Comparison of ENCODE assay signal across 23 cellular contexts in the genomic region with DNA sequence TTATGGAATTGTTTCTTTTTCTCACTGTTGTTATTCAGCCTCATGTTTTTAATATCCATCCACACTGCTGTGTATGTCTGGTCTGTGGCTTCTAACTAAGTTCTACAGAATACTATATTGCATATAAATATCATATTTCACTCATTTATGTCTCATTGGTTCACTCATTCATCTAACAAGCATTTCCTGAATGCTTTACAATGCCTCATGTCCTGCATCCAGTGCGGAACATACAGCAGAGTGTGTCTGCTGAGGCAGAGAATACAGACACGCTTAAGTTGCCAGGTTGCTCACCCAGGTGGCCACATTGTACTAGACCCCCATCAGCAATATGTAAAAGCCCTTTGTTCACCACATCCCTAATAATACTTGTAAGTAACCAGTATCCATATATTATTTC.
"Had no signal": no experiment of that assay in that cellular context is flagged by ENCODE, and none has a peak within 500 bp of the region (broad histone marks: within the 10 kb centered on the region; RNA-seq: fewer than 3 reads in every experiment).

No MANE protein-coding gene starts in this region.

- H3K27ac ChIP-seq: colonic mucosa, esophagus muscularis mucosa, heart right ventricle, lower lobe of right lung, prostate gland, right atrium auricular region, thoracic aorta, tibial nerve, upper lobe of left lung had no signal

- H3K36me3 ChIP-seq: colonic mucosa, esophagus muscularis mucosa, heart right ventricle, lower lobe of right lung, prostate gland, right atrium auricular region, thoracic aorta, tibial nerve, upper lobe of left lung had no signal

- H3K9me3 ChIP-seq: colonic mucosa, esophagus muscularis mucosa, heart right ventricle, lower lobe of right lung, prostate gland, right atrium auricular region, thoracic aorta, tibial nerve, upper lobe of left lung had no signal

- H3K27me3 ChIP-seq: colonic mucosa, esophagus muscularis mucosa, heart right ventricle, right atrium auricular region, tibial nerve, upper lobe of left lung had no signal

- ATAC-seq: heart right ventricle; left ventricle myocardium superior; lower lobe of right lung; naive thymus-derived CD8-positive, alpha-beta T cell; sciatic nerve; stimulated activated memory B cell treated with anti-CD40 and anti-IgM and Interleukin-4, amounts not matched to agents 10 μg/mL and 1 μg/mL and 100 μg/mL, for 72 hours had no signal

- DNase-seq: colonic mucosa; effector CD8-positive, alpha-beta T cell; endodermal cell; foreskin melanocyte; glutamatergic neuron; heart right ventricle; hippocampal formation; immature natural killer cell; left ventricle myocardium superior; lower lobe of right lung; naive thymus-derived CD8-positive, alpha-beta T cell; nephron progenitor cell; nucleus accumbens; stimulated activated CD4-positive, alpha-beta T cell treated with anti-CD3 and anti-CD28 coated beads, Interleukin-2, amount 100 ng/mL, for 24 hours; stimulated activated CD4-positive, alpha-beta T cell treated with anti-CD3 and anti-CD28 coated beads, Interleukin-4, amount 100 ng/mL, for 24 hours; upper lobe of left lung had no signal

- H3K4me3 ChIP-seq: colonic mucosa, esophagus muscularis mucosa, heart right ventricle, lower lobe of right lung, prostate gland, right atrium auricular region, thoracic aorta, tibial nerve, upper lobe of left lung had no signal

- H3K4me1 ChIP-seq: colonic mucosa, esophagus muscularis mucosa, heart right ventricle, lower lobe of right lung, prostate gland, right atrium auricular region, tibial nerve, upper lobe of left lung had no signal
